Comparison of ENCODE assay signal across 24 cellular contexts in genomic region chrX:134642394-134642793, GRCh38. TPM values are rescaled to one million over a fixed set of nuclear protein-coding genes. Genes with fewer than 3 reads are reported as not detected.
"Had no signal": no experiment of that assay in that cellular context is flagged by ENCODE, and none has a peak within 500 bp of the region (broad histone marks: within the 10 kb centered on the region; RNA-seq: fewer than 3 reads in every experiment).

No MANE protein-coding gene starts in this region.

- DNase-seq: activated B cell treated with CpG ODN at 0.5 μM for 24 hours; activated CD4-positive, alpha-beta memory T cell treated with anti-CD3 and anti-CD28 coated beads, Interleukin-2, amount 10 ng/mL, durations not matched to agents 7 days and 5 days; activated CD4-positive, alpha-beta T cell treated with anti-CD3 and anti-CD28 coated beads for 4 hours; activated naive CD4-positive, alpha-beta T cell; activated naive CD8-positive, alpha-beta T cell treated with anti-CD3 and anti-CD28 coated beads for 36 hours; activated T-cell treated with anti-CD3 and anti-CD28 coated beads, Interleukin-2, amount 50 U/mL, for 1 hour; amygdala; body of pancreas; dorsolateral prefrontal cortex; immature natural killer cell; left colon; lower lobe of right lung; occipital lobe; stimulated activated CD4-positive, alpha-beta T cell treated with anti-CD3 and anti-CD28 coated beads, Interleukin-2, amount 100 ng/mL, for 24 hours; stimulated activated naive CD4-positive, alpha-beta T cell treated with Interleukin-2 at 50 U/mL for 16 hours; thyroid gland had no signal

- ATAC-seq: activated T-helper 17 cell treated with anti-CD3 and anti-CD28 coated beads, Interleukin-2, amount 50 U/mL, for 72 hours; body of pancreas; gastroesophageal sphincter; left colon; lower lobe of right lung had no signal

- H3K4me1 ChIP-seq: body of pancreas, gastroesophageal sphincter, lower lobe of right lung, thyroid gland had no signal

- H3K27ac ChIP-seq: body of pancreas, dorsolateral prefrontal cortex, gastroesophageal sphincter, lower lobe of right lung, thyroid gland had no signal

- H3K27me3 ChIP-seq: body of pancreas, gastroesophageal sphincter, thyroid gland had no signal

- H3K4me3 ChIP-seq: body of pancreas, dorsolateral prefrontal cortex, gastroesophageal sphincter, lower lobe of right lung, thyroid gland had no signal

- H3K36me3 ChIP-seq: gastroesophageal sphincter, lower lobe of right lung, thyroid gland had no signal

- H3K9me3 ChIP-seq: body of pancreas, gastroesophageal sphincter, lower lobe of right lung, thyroid gland had no signal

RNA-seq across cellular contexts. Expression of gene PLAC1, which starts 15.9 kb away (rescaled TPM):
- total RNA-seq: activated B cell treated with CpG ODN at 0.5 μM for 24 hours; activated CD4-positive, alpha-beta memory T cell treated with anti-CD3 and anti-CD28 coated beads, Interleukin-2, amount 10 ng/mL, durations not matched to agents 7 days and 5 days; activated naive CD8-positive, alpha-beta T cell treated with anti-CD3 and anti-CD28 coated beads for 36 hours; body of pancreas; cardiac septum; epithelial cell of proximal tubule; gastroesophageal sphincter; left colon; lower lobe of right lung; mesenteric fat pad; occipital lobe; progenitor cell of endocrine pancreas; subcutaneous adipose tissue; thyroid gland had no signal
- polyA plus RNA-seq: immature natural killer cell, neural cell had no signal
